ENCODE assay signal across 1 cellular context in the genomic region with DNA sequence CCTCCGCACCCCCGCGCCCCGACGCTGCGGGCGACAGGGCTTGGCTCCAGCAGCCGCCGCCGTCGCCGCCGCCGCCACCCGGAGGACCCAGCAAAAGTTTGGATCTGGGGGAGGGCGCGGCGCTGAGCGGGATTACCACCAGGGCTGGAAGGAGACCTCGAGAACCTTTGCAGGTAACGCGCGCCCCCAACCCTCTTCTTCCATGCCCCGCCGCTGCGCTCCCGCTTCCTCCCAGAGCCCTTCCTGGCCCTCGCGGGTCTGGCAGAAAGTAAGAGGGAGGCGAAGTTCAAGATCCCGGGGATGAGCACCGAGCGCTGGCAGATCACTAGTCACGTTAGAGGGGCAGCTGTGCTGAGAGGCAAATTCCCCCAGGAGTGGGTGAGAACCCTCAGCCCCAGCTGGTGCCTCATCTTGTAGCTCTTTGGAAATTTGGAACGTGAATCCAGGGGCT.
TF ChIP-seq lines count a peak whose summit lies in the region.

No MANE protein-coding gene starts in this region.

TF ChIP-seq in GM23338, 12 proteins besides CTCF, POLR2A, EP300 and RAD21 (continued from another document):
- TF ChIP-seq, protein P1, sequence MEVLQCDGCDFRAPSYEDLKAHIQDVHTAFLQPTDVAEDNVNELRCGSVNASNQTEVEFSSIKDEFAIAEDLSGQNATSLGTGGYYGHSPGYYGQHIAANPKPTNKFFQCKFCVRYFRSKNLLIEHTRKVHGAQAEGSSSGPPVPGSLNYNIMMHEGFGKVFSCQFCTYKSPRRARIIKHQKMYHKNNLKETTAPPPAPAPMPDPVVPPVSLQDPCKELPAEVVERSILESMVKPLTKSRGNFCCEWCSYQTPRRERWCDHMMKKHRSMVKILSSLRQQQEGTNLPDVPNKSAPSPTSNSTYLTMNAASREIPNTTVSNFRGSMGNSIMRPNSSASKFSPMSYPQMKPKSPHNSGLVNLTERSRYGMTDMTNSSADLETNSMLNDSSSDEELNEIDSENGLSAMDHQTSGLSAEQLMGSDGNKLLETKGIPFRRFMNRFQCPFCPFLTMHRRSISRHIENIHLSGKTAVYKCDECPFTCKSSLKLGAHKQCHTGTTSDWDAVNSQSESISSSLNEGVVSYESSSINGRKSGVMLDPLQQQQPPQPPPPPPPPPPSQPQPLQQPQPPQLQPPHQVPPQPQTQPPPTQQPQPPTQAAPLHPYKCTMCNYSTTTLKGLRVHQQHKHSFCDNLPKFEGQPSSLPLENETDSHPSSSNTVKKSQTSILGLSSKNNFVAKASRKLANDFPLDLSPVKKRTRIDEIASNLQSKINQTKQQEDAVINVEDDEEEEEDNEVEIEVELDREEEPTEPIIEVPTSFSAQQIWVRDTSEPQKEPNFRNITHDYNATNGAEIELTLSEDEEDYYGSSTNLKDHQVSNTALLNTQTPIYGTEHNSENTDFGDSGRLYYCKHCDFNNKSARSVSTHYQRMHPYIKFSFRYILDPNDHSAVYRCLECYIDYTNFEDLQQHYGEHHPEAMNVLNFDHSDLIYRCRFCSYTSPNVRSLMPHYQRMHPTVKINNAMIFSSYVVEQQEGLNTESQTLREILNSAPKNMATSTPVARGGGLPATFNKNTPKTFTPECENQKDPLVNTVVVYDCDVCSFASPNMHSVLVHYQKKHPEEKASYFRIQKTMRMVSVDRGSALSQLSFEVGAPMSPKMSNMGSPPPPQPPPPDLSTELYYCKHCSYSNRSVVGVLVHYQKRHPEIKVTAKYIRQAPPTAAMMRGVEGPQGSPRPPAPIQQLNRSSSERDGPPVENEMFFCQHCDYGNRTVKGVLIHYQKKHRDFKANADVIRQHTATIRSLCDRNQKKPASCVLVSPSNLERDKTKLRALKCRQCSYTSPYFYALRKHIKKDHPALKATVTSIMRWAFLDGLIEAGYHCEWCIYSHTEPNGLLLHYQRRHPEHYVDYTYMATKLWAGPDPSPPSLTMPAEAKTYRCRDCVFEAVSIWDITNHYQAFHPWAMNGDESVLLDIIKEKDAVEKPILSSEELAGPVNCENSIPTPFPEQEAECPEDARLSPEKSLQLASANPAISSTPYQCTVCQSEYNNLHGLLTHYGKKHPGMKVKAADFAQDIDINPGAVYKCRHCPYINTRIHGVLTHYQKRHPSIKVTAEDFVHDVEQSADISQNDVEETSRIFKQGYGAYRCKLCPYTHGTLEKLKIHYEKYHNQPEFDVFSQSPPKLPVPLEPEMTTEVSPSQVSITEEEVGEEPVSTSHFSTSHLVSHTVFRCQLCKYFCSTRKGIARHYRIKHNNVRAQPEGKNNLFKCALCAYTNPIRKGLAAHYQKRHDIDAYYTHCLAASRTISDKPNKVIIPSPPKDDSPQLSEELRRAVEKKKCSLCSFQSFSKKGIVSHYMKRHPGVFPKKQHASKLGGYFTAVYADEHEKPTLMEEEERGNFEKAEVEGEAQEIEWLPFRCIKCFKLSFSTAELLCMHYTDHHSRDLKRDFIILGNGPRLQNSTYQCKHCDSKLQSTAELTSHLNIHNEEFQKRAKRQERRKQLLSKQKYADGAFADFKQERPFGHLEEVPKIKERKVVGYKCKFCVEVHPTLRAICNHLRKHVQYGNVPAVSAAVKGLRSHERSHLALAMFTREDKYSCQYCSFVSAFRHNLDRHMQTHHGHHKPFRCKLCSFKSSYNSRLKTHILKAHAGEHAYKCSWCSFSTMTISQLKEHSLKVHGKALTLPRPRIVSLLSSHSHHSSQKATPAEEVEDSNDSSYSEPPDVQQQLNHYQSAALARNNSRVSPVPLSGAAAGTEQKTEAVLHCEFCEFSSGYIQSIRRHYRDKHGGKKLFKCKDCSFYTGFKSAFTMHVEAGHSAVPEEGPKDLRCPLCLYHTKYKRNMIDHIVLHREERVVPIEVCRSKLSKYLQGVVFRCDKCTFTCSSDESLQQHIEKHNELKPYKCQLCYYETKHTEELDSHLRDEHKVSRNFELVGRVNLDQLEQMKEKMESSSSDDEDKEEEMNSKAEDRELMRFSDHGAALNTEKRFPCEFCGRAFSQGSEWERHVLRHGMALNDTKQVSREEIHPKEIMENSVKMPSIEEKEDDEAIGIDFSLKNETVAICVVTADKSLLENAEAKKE (CRISPR knock-in tag; IDR thresholded peaks at IDR 0.05), result no peak
- TF ChIP-seq, protein P2, sequence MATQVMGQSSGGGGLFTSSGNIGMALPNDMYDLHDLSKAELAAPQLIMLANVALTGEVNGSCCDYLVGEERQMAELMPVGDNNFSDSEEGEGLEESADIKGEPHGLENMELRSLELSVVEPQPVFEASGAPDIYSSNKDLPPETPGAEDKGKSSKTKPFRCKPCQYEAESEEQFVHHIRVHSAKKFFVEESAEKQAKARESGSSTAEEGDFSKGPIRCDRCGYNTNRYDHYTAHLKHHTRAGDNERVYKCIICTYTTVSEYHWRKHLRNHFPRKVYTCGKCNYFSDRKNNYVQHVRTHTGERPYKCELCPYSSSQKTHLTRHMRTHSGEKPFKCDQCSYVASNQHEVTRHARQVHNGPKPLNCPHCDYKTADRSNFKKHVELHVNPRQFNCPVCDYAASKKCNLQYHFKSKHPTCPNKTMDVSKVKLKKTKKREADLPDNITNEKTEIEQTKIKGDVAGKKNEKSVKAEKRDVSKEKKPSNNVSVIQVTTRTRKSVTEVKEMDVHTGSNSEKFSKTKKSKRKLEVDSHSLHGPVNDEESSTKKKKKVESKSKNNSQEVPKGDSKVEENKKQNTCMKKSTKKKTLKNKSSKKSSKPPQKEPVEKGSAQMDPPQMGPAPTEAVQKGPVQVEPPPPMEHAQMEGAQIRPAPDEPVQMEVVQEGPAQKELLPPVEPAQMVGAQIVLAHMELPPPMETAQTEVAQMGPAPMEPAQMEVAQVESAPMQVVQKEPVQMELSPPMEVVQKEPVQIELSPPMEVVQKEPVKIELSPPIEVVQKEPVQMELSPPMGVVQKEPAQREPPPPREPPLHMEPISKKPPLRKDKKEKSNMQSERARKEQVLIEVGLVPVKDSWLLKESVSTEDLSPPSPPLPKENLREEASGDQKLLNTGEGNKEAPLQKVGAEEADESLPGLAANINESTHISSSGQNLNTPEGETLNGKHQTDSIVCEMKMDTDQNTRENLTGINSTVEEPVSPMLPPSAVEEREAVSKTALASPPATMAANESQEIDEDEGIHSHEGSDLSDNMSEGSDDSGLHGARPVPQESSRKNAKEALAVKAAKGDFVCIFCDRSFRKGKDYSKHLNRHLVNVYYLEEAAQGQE (IDR thresholded peaks at IDR 0.05; ENCODE audit: unreplicated experiment), result no peak
- TF ChIP-seq EZH2phosphoT487 (IDR thresholded peaks at IDR 0.05; ENCODE audit: unreplicated experiment), result no peak
- TF ChIP-seq NANOG (IDR thresholded peaks at IDR 0.05; ENCODE audit: borderline replicate concordance), result no peak
